Comparison of ENCODE assay signal across 1 cellular context in the genomic region with DNA sequence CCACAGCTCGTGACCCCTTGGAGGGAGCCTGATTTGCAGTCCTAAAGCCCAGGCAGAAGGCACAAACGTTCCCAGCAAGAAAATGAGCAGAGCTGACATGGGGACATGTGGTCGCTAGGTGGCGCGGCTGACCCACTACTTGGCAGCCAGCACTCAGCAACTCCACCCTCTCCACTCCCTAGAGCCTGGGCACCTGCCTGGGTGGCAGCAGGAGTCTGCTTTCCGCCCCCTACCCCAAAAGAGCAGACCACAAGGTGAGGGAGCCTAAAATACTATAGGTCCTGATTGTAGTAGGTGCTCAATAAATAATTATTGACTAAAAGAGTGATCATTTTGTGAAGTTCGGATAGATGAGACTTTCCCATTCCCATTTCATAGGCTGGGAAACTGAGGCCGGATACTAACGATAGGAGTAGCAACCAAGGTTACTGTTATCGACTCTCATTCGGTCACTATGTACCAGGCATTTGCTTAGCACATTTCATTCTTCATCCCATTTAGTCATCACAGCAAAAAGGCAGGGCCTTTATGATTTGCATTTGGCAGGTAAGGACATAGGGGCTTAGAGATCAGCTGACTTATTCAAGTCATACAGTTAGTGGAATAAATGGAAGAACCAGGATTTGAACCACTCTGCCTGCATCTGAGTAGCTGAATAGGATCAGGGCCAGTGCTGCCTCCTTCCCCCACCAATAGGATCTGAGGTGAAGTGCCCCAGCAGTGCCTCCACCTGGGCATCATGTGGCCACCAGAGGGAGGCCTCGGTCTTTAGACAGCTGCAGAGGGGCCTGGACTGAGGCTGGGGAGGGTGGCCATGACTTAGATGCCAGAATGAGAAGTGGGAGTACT.
TF ChIP-seq lines count a peak whose summit lies in the region.

No MANE protein-coding gene starts in this region.

TF ChIP-seq in GM12878, 131 proteins besides CTCF, POLR2A, EP300 and RAD21 (continued from another document):
- TF ChIP-seq IRF4 (IDR thresholded peaks at IDR 0.05; ENCODE audit: low read depth, low read length) (peak; percentile 38; the same call in 1 of the 2 replicates), JUNB (IDR thresholded peaks at IDR 0.05) (no peak), SRF (IDR thresholded peaks at IDR 0.05; ENCODE audit: low read depth in 2 of 2, low read length in 2 of 2) (no peak), BCL11A (IDR thresholded peaks at IDR 0.05; ENCODE audit: low read depth, low read length) (no peak), EED (IDR thresholded peaks at IDR 0.05; ENCODE audit: low read depth) (no peak), STAT1 (conservative IDR thresholded peaks at IDR 0.05) (no peak), MXI1 (IDR thresholded peaks at IDR 0.05; ENCODE audit: low read depth, low read length) (0 out of 2 replicates have a peak, but pooled peaks have one; percentile 22)
- TF ChIP-seq, protein P1, sequence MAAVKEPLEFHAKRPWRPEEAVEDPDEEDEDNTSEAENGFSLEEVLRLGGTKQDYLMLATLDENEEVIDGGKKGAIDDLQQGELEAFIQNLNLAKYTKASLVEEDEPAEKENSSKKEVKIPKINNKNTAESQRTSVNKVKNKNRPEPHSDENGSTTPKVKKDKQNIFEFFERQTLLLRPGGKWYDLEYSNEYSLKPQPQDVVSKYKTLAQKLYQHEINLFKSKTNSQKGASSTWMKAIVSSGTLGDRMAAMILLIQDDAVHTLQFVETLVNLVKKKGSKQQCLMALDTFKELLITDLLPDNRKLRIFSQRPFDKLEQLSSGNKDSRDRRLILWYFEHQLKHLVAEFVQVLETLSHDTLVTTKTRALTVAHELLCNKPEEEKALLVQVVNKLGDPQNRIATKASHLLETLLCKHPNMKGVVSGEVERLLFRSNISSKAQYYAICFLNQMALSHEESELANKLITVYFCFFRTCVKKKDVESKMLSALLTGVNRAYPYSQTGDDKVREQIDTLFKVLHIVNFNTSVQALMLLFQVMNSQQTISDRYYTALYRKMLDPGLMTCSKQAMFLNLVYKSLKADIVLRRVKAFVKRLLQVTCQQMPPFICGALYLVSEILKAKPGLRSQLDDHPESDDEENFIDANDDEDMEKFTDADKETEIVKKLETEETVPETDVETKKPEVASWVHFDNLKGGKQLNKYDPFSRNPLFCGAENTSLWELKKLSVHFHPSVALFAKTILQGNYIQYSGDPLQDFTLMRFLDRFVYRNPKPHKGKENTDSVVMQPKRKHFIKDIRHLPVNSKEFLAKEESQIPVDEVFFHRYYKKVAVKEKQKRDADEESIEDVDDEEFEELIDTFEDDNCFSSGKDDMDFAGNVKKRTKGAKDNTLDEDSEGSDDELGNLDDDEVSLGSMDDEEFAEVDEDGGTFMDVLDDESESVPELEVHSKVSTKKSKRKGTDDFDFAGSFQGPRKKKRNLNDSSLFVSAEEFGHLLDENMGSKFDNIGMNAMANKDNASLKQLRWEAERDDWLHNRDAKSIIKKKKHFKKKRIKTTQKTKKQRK (IDR thresholded peaks at IDR 0.05; ENCODE audit: low read depth, low read length) = no peak
- TF ChIP-seq, protein P2, sequence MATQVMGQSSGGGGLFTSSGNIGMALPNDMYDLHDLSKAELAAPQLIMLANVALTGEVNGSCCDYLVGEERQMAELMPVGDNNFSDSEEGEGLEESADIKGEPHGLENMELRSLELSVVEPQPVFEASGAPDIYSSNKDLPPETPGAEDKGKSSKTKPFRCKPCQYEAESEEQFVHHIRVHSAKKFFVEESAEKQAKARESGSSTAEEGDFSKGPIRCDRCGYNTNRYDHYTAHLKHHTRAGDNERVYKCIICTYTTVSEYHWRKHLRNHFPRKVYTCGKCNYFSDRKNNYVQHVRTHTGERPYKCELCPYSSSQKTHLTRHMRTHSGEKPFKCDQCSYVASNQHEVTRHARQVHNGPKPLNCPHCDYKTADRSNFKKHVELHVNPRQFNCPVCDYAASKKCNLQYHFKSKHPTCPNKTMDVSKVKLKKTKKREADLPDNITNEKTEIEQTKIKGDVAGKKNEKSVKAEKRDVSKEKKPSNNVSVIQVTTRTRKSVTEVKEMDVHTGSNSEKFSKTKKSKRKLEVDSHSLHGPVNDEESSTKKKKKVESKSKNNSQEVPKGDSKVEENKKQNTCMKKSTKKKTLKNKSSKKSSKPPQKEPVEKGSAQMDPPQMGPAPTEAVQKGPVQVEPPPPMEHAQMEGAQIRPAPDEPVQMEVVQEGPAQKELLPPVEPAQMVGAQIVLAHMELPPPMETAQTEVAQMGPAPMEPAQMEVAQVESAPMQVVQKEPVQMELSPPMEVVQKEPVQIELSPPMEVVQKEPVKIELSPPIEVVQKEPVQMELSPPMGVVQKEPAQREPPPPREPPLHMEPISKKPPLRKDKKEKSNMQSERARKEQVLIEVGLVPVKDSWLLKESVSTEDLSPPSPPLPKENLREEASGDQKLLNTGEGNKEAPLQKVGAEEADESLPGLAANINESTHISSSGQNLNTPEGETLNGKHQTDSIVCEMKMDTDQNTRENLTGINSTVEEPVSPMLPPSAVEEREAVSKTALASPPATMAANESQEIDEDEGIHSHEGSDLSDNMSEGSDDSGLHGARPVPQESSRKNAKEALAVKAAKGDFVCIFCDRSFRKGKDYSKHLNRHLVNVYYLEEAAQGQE (IDR thresholded peaks at IDR 0.05; ENCODE audit: low read depth, low read length) = no peak
